Comparison of ENCODE assay signal across 1 cellular context in the genomic region with DNA sequence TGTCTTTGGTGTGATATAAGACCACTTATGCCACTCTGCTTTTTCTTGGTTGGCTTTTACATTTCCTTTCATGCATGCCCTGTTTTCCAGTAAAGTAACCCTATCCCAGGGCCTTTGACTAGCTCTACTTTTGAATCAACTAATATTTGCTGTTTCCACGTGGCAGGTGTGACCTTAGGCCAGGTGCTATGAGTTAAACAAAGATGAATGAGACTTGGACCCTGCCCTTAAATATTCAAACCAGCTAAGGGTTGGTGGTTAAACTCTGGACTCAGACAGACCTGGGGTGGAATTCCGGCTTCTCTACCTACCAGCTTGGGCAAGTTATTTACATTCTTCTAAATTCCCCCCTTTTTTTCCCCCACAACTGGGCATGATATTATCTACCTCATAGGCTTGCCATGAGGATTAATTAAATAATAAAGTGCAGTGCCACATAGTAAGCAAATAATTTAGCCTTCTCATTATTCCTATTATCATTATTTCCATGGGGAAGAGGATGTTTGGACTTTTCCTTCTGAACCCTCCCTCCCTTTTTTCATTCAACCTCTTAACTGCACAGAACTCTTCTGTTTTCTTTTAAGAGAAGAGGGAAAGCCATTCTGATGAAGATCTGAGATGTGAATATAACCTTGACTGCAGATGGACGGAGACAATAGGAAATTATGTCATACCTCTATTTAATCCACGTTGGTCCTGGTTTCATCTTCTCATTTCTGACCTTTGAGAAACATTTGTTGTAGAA.
TF ChIP-seq lines count a peak whose summit lies in the region.

No MANE protein-coding gene starts in this region.

TF ChIP-seq in HepG2, 621 proteins besides CTCF, POLR2A, EP300 and RAD21 (continued from another document and continues in another):
- TF ChIP-seq, protein P1, sequence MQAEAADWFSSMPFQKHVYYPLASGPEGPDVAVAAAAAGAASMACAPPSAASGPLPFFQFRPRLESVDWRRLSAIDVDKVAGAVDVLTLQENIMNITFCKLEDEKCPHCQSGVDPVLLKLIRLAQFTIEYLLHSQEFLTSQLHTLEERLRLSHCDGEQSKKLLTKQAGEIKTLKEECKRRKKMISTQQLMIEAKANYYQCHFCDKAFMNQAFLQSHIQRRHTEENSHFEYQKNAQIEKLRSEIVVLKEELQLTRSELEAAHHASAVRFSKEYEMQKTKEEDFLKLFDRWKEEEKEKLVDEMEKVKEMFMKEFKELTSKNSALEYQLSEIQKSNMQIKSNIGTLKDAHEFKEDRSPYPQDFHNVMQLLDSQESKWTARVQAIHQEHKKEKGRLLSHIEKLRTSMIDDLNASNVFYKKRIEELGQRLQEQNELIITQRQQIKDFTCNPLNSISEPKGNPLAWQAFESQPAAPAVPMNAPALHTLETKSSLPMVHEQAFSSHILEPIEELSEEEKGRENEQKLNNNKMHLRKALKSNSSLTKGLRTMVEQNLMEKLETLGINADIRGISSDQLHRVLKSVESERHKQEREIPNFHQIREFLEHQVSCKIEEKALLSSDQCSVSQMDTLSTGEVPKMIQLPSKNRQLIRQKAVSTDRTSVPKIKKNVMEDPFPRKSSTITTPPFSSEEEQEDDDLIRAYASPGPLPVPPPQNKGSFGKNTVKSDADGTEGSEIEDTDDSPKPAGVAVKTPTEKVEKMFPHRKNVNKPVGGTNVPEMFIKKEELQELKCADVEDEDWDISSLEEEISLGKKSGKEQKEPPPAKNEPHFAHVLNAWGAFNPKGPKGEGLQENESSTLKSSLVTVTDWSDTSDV (CRISPR knock-in tag; IDR thresholded peaks at IDR 0.05), result no peak
- TF ChIP-seq HCFC1 (IDR thresholded peaks at IDR 0.05; ENCODE audit: low read depth, low read length) (no peak; the same call in 1 of the 2 replicates), HOXA3 (CRISPR knock-in tag; IDR thresholded peaks at IDR 0.05) (peak; percentile 86), ARNT2 (CRISPR knock-in tag; IDR thresholded peaks at IDR 0.05; ENCODE audit: low read depth) (peak; percentile 79), XRCC5 (optimal IDR thresholded peaks at IDR 0.05; ENCODE audit: low read length) (no peak), ZMAT3 (CRISPR knock-in tag; conservative IDR thresholded peaks at IDR 0.05) (peak; percentile 81; the same call in 1 of the 2 replicates), RXRB (CRISPR knock-in tag; IDR thresholded peaks at IDR 0.05; ENCODE audit: borderline replicate concordance) (peak; percentile 97), ZNF816 (CRISPR knock-in tag; IDR thresholded peaks at IDR 0.05; ENCODE audit: borderline replicate concordance) (peak; percentile 29; the same call in 1 of the 2 replicates), ZNF282 (IDR thresholded peaks at IDR 0.05; ENCODE audit: partially characterized antibody) (no peak), RAD51 (IDR thresholded peaks at IDR 0.05; ENCODE audit: borderline replicate concordance) (no peak)
- TF ChIP-seq, protein P2, sequence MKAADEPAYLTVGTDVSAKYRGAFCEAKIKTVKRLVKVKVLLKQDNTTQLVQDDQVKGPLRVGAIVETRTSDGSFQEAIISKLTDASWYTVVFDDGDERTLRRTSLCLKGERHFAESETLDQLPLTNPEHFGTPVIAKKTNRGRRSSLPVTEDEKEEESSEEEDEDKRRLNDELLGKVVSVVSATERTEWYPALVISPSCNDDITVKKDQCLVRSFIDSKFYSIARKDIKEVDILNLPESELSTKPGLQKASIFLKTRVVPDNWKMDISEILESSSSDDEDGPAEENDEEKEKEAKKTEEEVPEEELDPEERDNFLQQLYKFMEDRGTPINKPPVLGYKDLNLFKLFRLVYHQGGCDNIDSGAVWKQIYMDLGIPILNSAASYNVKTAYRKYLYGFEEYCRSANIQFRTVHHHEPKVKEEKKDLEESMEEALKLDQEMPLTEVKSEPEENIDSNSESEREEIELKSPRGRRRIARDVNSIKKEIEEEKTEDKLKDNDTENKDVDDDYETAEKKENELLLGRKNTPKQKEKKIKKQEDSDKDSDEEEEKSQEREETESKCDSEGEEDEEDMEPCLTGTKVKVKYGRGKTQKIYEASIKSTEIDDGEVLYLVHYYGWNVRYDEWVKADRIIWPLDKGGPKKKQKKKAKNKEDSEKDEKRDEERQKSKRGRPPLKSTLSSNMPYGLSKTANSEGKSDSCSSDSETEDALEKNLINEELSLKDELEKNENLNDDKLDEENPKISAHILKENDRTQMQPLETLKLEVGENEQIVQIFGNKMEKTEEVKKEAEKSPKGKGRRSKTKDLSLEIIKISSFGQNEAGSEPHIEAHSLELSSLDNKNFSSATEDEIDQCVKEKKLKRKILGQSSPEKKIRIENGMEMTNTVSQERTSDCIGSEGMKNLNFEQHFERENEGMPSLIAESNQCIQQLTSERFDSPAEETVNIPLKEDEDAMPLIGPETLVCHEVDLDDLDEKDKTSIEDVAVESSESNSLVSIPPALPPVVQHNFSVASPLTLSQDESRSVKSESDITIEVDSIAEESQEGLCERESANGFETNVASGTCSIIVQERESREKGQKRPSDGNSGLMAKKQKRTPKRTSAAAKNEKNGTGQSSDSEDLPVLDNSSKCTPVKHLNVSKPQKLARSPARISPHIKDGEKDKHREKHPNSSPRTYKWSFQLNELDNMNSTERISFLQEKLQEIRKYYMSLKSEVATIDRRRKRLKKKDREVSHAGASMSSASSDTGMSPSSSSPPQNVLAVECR (CRISPR knock-in tag; IDR thresholded peaks at IDR 0.05; ENCODE audit: borderline replicate concordance), result peak; percentile 53; the same call in 1 of the 2 replicates
- TF ChIP-seq, protein P3, sequence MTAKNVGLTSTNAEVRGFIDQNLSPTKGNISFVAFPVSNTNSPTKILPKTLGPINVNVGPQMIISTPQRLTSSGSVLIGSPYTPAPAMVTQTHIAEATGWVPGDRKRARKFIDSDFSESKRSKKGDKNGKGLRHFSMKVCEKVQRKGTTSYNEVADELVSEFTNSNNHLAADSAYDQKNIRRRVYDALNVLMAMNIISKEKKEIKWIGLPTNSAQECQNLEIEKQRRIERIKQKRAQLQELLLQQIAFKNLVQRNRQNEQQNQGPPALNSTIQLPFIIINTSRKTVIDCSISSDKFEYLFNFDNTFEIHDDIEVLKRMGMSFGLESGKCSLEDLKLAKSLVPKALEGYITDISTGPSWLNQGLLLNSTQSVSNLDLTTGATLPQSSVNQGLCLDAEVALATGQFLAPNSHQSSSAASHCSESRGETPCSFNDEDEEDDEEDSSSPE (CRISPR knock-in tag; IDR thresholded peaks at IDR 0.05), result peak; percentile 89
- TF ChIP-seq, protein P4, sequence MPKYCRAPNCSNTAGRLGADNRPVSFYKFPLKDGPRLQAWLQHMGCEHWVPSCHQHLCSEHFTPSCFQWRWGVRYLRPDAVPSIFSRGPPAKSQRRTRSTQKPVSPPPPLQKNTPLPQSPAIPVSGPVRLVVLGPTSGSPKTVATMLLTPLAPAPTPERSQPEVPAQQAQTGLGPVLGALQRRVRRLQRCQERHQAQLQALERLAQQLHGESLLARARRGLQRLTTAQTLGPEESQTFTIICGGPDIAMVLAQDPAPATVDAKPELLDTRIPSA (CRISPR knock-in tag; IDR thresholded peaks at IDR 0.05; ENCODE audit: borderline replicate concordance), result no peak
- TF ChIP-seq, protein P5, sequence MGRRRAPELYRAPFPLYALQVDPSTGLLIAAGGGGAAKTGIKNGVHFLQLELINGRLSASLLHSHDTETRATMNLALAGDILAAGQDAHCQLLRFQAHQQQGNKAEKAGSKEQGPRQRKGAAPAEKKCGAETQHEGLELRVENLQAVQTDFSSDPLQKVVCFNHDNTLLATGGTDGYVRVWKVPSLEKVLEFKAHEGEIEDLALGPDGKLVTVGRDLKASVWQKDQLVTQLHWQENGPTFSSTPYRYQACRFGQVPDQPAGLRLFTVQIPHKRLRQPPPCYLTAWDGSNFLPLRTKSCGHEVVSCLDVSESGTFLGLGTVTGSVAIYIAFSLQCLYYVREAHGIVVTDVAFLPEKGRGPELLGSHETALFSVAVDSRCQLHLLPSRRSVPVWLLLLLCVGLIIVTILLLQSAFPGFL (CRISPR knock-in tag; IDR thresholded peaks at IDR 0.05), result no peak
- TF ChIP-seq, protein P6, sequence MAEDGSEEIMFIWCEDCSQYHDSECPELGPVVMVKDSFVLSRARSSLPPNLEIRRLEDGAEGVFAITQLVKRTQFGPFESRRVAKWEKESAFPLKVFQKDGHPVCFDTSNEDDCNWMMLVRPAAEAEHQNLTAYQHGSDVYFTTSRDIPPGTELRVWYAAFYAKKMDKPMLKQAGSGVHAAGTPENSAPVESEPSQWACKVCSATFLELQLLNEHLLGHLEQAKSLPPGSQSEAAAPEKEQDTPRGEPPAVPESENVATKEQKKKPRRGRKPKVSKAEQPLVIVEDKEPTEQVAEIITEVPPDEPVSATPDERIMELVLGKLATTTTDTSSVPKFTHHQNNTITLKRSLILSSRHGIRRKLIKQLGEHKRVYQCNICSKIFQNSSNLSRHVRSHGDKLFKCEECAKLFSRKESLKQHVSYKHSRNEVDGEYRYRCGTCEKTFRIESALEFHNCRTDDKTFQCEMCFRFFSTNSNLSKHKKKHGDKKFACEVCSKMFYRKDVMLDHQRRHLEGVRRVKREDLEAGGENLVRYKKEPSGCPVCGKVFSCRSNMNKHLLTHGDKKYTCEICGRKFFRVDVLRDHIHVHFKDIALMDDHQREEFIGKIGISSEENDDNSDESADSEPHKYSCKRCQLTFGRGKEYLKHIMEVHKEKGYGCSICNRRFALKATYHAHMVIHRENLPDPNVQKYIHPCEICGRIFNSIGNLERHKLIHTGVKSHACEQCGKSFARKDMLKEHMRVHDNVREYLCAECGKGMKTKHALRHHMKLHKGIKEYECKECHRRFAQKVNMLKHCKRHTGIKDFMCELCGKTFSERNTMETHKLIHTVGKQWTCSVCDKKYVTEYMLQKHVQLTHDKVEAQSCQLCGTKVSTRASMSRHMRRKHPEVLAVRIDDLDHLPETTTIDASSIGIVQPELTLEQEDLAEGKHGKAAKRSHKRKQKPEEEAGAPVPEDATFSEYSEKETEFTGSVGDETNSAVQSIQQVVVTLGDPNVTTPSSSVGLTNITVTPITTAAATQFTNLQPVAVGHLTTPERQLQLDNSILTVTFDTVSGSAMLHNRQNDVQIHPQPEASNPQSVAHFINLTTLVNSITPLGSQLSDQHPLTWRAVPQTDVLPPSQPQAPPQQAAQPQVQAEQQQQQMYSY (CRISPR knock-in tag; IDR thresholded peaks at IDR 0.05), result peak; percentile 47
- TF ChIP-seq, protein P7, sequence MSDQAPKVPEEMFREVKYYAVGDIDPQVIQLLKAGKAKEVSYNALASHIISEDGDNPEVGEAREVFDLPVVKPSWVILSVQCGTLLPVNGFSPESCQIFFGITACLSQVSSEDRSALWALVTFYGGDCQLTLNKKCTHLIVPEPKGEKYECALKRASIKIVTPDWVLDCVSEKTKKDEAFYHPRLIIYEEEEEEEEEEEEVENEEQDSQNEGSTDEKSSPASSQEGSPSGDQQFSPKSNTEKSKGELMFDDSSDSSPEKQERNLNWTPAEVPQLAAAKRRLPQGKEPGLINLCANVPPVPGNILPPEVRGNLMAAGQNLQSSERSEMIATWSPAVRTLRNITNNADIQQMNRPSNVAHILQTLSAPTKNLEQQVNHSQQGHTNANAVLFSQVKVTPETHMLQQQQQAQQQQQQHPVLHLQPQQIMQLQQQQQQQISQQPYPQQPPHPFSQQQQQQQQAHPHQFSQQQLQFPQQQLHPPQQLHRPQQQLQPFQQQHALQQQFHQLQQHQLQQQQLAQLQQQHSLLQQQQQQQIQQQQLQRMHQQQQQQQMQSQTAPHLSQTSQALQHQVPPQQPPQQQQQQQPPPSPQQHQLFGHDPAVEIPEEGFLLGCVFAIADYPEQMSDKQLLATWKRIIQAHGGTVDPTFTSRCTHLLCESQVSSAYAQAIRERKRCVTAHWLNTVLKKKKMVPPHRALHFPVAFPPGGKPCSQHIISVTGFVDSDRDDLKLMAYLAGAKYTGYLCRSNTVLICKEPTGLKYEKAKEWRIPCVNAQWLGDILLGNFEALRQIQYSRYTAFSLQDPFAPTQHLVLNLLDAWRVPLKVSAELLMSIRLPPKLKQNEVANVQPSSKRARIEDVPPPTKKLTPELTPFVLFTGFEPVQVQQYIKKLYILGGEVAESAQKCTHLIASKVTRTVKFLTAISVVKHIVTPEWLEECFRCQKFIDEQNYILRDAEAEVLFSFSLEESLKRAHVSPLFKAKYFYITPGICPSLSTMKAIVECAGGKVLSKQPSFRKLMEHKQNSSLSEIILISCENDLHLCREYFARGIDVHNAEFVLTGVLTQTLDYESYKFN (CRISPR knock-in tag; conservative IDR thresholded peaks at IDR 0.05), result peak; percentile 99
- TF ChIP-seq, protein P8, sequence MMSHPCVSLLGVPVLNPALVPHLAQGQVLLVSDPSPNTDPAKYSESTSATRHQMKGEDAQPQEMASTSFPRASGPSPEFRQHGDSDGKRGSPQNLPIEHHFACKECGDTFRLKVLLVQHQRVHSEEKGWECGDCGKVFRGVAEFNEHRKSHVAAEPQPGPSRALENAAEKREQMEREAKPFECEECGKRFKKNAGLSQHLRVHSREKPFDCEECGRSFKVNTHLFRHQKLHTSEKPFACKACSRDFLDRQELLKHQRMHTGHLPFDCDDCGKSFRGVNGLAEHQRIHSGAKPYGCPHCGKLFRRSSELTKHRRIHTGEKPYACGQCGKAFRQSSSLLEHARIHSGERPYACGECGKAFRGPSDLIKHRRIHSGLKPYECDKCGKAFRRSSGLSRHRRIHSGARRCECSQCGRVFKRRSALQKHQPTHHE (CRISPR knock-in tag; IDR thresholded peaks at IDR 0.05; ENCODE audit: borderline replicate concordance), result 0 out of 2 replicates have a peak, but pooled peaks have one; percentile 26
- TF ChIP-seq, protein P9, sequence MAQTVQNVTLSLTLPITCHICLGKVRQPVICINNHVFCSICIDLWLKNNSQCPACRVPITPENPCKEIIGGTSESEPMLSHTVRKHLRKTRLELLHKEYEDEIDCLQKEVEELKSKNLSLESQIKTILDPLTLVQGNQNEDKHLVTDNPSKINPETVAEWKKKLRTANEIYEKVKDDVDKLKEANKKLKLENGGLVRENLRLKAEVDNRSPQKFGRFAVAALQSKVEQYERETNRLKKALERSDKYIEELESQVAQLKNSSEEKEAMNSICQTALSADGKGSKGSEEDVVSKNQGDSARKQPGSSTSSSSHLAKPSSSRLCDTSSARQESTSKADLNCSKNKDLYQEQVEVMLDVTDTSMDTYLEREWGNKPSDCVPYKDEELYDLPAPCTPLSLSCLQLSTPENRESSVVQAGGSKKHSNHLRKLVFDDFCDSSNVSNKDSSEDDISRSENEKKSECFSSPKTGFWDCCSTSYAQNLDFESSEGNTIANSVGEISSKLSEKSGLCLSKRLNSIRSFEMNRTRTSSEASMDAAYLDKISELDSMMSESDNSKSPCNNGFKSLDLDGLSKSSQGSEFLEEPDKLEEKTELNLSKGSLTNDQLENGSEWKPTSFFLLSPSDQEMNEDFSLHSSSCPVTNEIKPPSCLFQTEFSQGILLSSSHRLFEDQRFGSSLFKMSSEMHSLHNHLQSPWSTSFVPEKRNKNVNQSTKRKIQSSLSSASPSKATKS (CRISPR knock-in tag; IDR thresholded peaks at IDR 0.05), result peak; percentile 92; the same call in 1 of the 2 replicates
